29 cellular contexts compared by ENCODE assay signal in the genomic region with DNA sequence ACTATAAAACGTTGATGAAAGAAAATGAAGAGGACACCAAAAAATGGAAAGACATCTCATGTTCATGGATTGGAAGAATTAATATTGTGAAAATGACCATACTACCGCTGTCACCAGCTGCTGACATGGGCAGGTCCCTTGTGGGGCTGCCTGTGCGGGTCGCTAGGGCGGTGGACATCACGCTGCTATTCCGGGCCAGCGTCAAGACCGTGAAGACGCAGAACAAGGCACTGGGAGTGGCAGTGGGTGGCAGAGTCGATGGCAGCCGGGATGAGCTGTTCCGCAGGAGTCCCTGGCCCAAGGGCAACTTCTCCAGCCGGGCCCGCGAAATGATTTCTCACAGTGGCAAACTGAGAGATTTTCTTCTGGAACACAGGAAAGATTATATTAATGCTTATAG.
"Had no signal": no experiment of that assay in that cellular context is flagged by ENCODE, and none has a peak within 500 bp of the region (broad histone marks: within the 10 kb centered on the region; RNA-seq: fewer than 3 reads in every experiment).

No MANE protein-coding gene starts in this region.

- H3K4me3 ChIP-seq: colonic mucosa, coronary artery, dorsolateral prefrontal cortex, esophagus muscularis mucosa, esophagus squamous epithelium, gastrocnemius medialis, gastroesophageal sphincter, heart left ventricle, heart right ventricle had no signal

- H3K36me3 ChIP-seq: colonic mucosa, esophagus muscularis mucosa, esophagus squamous epithelium, gastrocnemius medialis, gastroesophageal sphincter, heart left ventricle, heart right ventricle had no signal

- H3K27me3 ChIP-seq: colonic mucosa, dorsolateral prefrontal cortex, esophagus muscularis mucosa, esophagus squamous epithelium, gastrocnemius medialis, gastroesophageal sphincter, heart left ventricle, heart right ventricle had no signal

- H3K27ac ChIP-seq: colonic mucosa, coronary artery, dorsolateral prefrontal cortex, epithelial cell of prostate, esophagus muscularis mucosa, esophagus squamous epithelium, foreskin keratinocyte, gastrocnemius medialis, gastroesophageal sphincter, heart left ventricle, heart right ventricle had no signal

- H3K4me3 Mint-ChIP-seq: dendritic cell treated with granulocyte-macrophage colony-stimulating factor and Interleukin-4, amounts not matched to agents 40 ng/mL and 50 ng/mL, for 4 days; effector memory CD8-positive, alpha-beta T cell; endodermal cell had no signal

- ATAC-seq: effector memory CD8-positive, alpha-beta T cell; esophagus mucosa; foreskin keratinocyte; gastrocnemius medialis; gastroesophageal sphincter; heart left ventricle; heart right ventricle had no signal

- H3K4me1 ChIP-seq: colonic mucosa, esophagus muscularis mucosa, esophagus squamous epithelium, foreskin keratinocyte, gastrocnemius medialis, gastroesophageal sphincter, heart left ventricle, heart right ventricle had no signal

- H3K27ac Mint-ChIP-seq: dendritic cell treated with granulocyte-macrophage colony-stimulating factor and Interleukin-4, amounts not matched to agents 40 ng/mL and 50 ng/mL, for 4 days; effector memory CD8-positive, alpha-beta T cell; endodermal cell had no signal

- H3K4me1 Mint-ChIP-seq: endodermal cell had no signal

- H3K9me3 ChIP-seq: colonic mucosa had no signal

- FAIRE-seq: colon, endometrium, endothelial cell of umbilical vein, frontal cortex had no signal

- DNase-seq: colonic mucosa; cortex of kidney; dermis blood vessel endothelial cell; dorsolateral prefrontal cortex; effector CD4-positive, alpha-beta T cell; effector CD8-positive, alpha-beta T cell; effector memory CD4-positive, alpha-beta T cell; effector memory CD8-positive, alpha-beta T cell; endodermal cell; erythroblast; esophagus squamous epithelium; foreskin fibroblast; foreskin keratinocyte; foreskin melanocyte; gastrocnemius medialis; glutamatergic neuron; head of caudate nucleus; heart left ventricle; heart right ventricle had no signal
